ENCODE assay signal across 1 cellular context in genomic region chr16:80367037-80367658, GRCh38.
TF ChIP-seq lines count a peak whose summit lies in the region.

No MANE protein-coding gene starts in this region.

TF ChIP-seq in GM23338, 12 proteins besides CTCF, POLR2A, EP300 and RAD21 (continued from another document):
- TF ChIP-seq, protein P1, sequence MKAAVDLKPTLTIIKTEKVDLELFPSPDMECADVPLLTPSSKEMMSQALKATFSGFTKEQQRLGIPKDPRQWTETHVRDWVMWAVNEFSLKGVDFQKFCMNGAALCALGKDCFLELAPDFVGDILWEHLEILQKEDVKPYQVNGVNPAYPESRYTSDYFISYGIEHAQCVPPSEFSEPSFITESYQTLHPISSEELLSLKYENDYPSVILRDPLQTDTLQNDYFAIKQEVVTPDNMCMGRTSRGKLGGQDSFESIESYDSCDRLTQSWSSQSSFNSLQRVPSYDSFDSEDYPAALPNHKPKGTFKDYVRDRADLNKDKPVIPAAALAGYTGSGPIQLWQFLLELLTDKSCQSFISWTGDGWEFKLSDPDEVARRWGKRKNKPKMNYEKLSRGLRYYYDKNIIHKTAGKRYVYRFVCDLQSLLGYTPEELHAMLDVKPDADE (IDR thresholded peaks at IDR 0.05), result no peak
- TF ChIP-seq NANOG (IDR thresholded peaks at IDR 0.05; ENCODE audit: borderline replicate concordance) (no peak), ZNF331 (CRISPR knock-in tag; IDR thresholded peaks at IDR 0.05; ENCODE audit: low read depth) (no peak), STAT1 (IDR thresholded peaks at IDR 0.05; ENCODE audit: unreplicated experiment) (no peak), POLR2AphosphoS5 (IDR thresholded peaks at IDR 0.05; ENCODE audit: low read depth) (no peak), CREB1 (CRISPR knock-in tag; IDR thresholded peaks at IDR 0.05; ENCODE audit: low read depth) (no peak), EZH2 (IDR thresholded peaks at IDR 0.05; ENCODE audit: low read depth, unreplicated experiment) (no peak), JUNB (IDR thresholded peaks at IDR 0.05; ENCODE audit: unreplicated experiment) (no peak), ZNF114 (CRISPR knock-in tag; IDR thresholded peaks at IDR 0.05) (no peak)
